In genomic region chr1:159839135-159839849, GRCh38 we compare ENCODE assay signal across 13 cellular contexts. TPM values are rescaled to one million over a fixed set of nuclear protein-coding genes. Genes with fewer than 3 reads are reported as not detected.
DNase-seq lines count a peak whose midpoint lies in the region; ATAC-seq and TF ChIP-seq lines count a peak whose summit lies in the region.
"Had no signal": no experiment of that assay in that cellular context is flagged by ENCODE, and none has a peak within 500 bp of the region (broad histone marks: within the 10 kb centered on the region; RNA-seq: fewer than 3 reads in every experiment).

No MANE protein-coding gene starts in this region.

- ATAC-seq in GM19395 (IDR thresholded peaks at IDR 0.05; ENCODE audit: unreplicated experiment) (peak; percentile 76), HG02798 (IDR thresholded peaks at IDR 0.05; ENCODE audit: poor library complexity, unreplicated experiment) (peak; percentile 70), HG03520 (IDR thresholded peaks at IDR 0.05; ENCODE audit: unreplicated experiment) (peak; percentile 77), left lung (no peak)
- ATAC-seq: body of pancreas had no signal

- TF ChIP-seq CTCF in GM13977 (IDR thresholded peaks at IDR 0.05; ENCODE audit: extremely low read depth, insufficient read depth, missing control alignments) (no peak), left lung (IDR thresholded peaks at IDR 0.05) (no peak)

- intact Hi-C loops in left lung (cut with DNase I), result no loop called here

- H3K36me3 ChIP-seq in left lung, result peaks cover 0 to 30% of the 10 kb centered on the region in 2 donors
- H3K36me3 ChIP-seq: vagina had no signal

- no peak overlapping the region for H3K27ac ChIP-seq in left lung
- H3K27ac ChIP-seq: body of pancreas, vagina had no signal

- no peaks in the 10 kb centered on the region for H3K4me1 ChIP-seq in left lung
- H3K4me1 ChIP-seq: body of pancreas, vagina had no signal

- DNase-seq in GM13977 (ENCODE audit: low spot score) (peak; percentile 66), NCI-H1048 (lab: John Stamatoyannopoulos, UW) (no peak), NCI-H345 (lab: John Stamatoyannopoulos, UW) (no peak), left lung (no peak)
- no peak for DNase-seq in stimulated activated CD4-positive, alpha-beta T cell treated with anti-CD3 and anti-CD28 coated beads, Interleukin-4, amount 100 ng/mL, for 4 hours
- DNase-seq: body of pancreas, NCI-H1417, retina, T-helper 2 cell had no signal

- no peaks in the 10 kb centered on the region for H3K27me3 ChIP-seq in left lung
- H3K27me3 ChIP-seq: body of pancreas, vagina had no signal

- in situ Hi-C loops in GM13977 (cut with MboI; ENCODE audit: low pct_unique_long_range_greater_than_20kb, low sequenced_read_pairs, unreplicated experiment), result no loop called here

- H3K9me3 ChIP-seq in left lung, result no peaks in the 10 kb centered on the region
- H3K9me3 ChIP-seq: body of pancreas, vagina had no signal

- H3K4me3 ChIP-seq in left lung, result no peak overlapping the region
- H3K4me3 ChIP-seq: body of pancreas, vagina had no signal

RNA-seq across cellular contexts. Expression of gene SLAMF8, which starts 12.6 kb away (rescaled TPM):
- 10 to 100 TPM; 15.2 to 41.3 TPM for total RNA-seq in left lung

RNA-seq across cellular contexts. Expression of gene VSIG8, which starts 23.2 kb away (rescaled TPM):
- total RNA-seq in left lung, result not detected
- total RNA-seq: body of pancreas, vagina had no signal

RNA-seq across cellular contexts. Expression of gene FCRL6, which starts 37.1 kb away (rescaled TPM):
- total RNA-seq in left lung, result 1 to 10 TPM in 1 of 2 donors, under 1 TPM in 1; 0.73 to 2.2 TPM
- total RNA-seq: vagina had no signal

RNA-seq across cellular contexts. Expression of gene DUSP23, which starts 58.5 kb away (rescaled TPM):
- 10 to 100 TPM; 49.5 to 56.4 TPM for total RNA-seq in left lung
